37 cellular contexts compared by ENCODE assay signal in genomic region chr12:100499416-100499815, GRCh38. TPM values are rescaled to one million over a fixed set of nuclear protein-coding genes. Genes with fewer than 3 reads are reported as not detected.
"Had no signal": no experiment of that assay in that cellular context is flagged by ENCODE, and none has a peak within 500 bp of the region (broad histone marks: within the 10 kb centered on the region; RNA-seq: fewer than 3 reads in every experiment).

No MANE protein-coding gene starts in this region.

- ATAC-seq: activated CD4-positive, CD25-positive, alpha-beta regulatory T cell treated with anti-CD3 and anti-CD28 coated beads, Interleukin-2, amount 50 U/mL, for 24 hours; activated CD8-positive, alpha-beta memory T cell treated with anti-CD3 and anti-CD28 coated beads, Interleukin-2, amount 10 ng/mL, durations not matched to agents 7 days and 5 days; activated CD8-positive, alpha-beta T cell treated with anti-CD3 and anti-CD28 coated beads, Interleukin-2, amount 10 ng/mL, durations not matched to agents 7 days and 5 days; activated naive CD8-positive, alpha-beta T cell treated with anti-CD3 and anti-CD28 coated beads, Interleukin-2, amount 50 U/mL, for 24 hours; body of pancreas; effector memory CD8-positive, alpha-beta T cell; gastroesophageal sphincter; T-helper 17 cell had no signal

- H3K36me3 Mint-ChIP-seq: activated CD4-positive, alpha-beta memory T cell treated with anti-CD3 and anti-CD28 coated beads for 36 hours; activated CD8-positive, alpha-beta memory T cell treated with anti-CD3 and anti-CD28 coated beads, Interleukin-2, amount 10 ng/mL, durations not matched to agents 7 days and 5 days; activated naive CD4-positive, alpha-beta T cell treated with anti-CD3 and anti-CD28 coated beads, Interleukin-2, amount 50 U/mL, for 24 hours; activated naive CD8-positive, alpha-beta T cell treated with anti-CD3 and anti-CD28 coated beads for 36 hours had no signal

- H3K4me1 Mint-ChIP-seq: activated B cell treated with CpG ODN at 0.5 μM for 24 hours; activated CD4-positive, alpha-beta T cell treated with anti-CD3 and anti-CD28 coated beads, Interleukin-2, amount 10 ng/mL, durations not matched to agents 24 days and 14 days; activated CD8-positive, alpha-beta memory T cell treated with anti-CD3 and anti-CD28 coated beads, Interleukin-2, amount 10 ng/mL, durations not matched to agents 7 days and 5 days; activated naive CD4-positive, alpha-beta T cell treated with anti-CD3 and anti-CD28 coated beads, Interleukin-2, amount 50 U/mL, for 24 hours; activated naive CD8-positive, alpha-beta T cell treated with anti-CD3 and anti-CD28 coated beads for 36 hours; activated naive CD8-positive, alpha-beta T cell treated with anti-CD3 and anti-CD28 coated beads, Interleukin-2, amount 50 U/mL, for 24 hours; T-helper 17 cell had no signal

- H3K27ac Mint-ChIP-seq: activated B cell treated with CpG ODN at 0.5 μM for 24 hours; activated CD4-positive, alpha-beta memory T cell treated with anti-CD3 and anti-CD28 coated beads for 36 hours; activated CD4-positive, alpha-beta T cell treated with anti-CD3 and anti-CD28 coated beads, Interleukin-2, amount 10 ng/mL, durations not matched to agents 24 days and 14 days; activated CD8-positive, alpha-beta memory T cell treated with anti-CD3 and anti-CD28 coated beads, Interleukin-2, amount 10 ng/mL, durations not matched to agents 7 days and 5 days; activated CD8-positive, alpha-beta T cell treated with anti-CD3 and anti-CD28 coated beads, Interleukin-2, amount 10 ng/mL, durations not matched to agents 7 days and 5 days; activated naive CD4-positive, alpha-beta T cell treated with anti-CD3 and anti-CD28 coated beads for 36 hours; activated naive CD4-positive, alpha-beta T cell treated with anti-CD3 and anti-CD28 coated beads, Interleukin-2, amount 50 U/mL, for 24 hours; activated naive CD8-positive, alpha-beta T cell treated with anti-CD3 and anti-CD28 coated beads for 36 hours; activated naive CD8-positive, alpha-beta T cell treated with anti-CD3 and anti-CD28 coated beads, Interleukin-2, amount 50 U/mL, for 24 hours; activated T-helper 1 cell treated with anti-CD3 and anti-CD28 coated beads, Interleukin-12 subunit alpha, Interleukin-12 subunit beta, Interleukin-2, Interleukin-4 antibody, amounts not matched to agents 30 ng/mL and 10 ng/mL and 1 ng/mL, durations not matched to agents 14 hours and 24 hours and 36 hours; activated T-helper 2 cell treated with anti-CD3 and anti-CD28 coated beads, Interferon-gamma antibody, Interleukin-2, Interleukin-4, amounts not matched to agents 10 μg/mL and 5 μg/mL and 100 μg/mL, durations not matched to agents 14 hours and 24 hours and 36 hours; effector memory CD8-positive, alpha-beta T cell; T-helper 17 cell; T-helper 2 cell treated with Interferon-gamma antibody and Interleukin-4, amounts not matched to agents 5 μg/mL and 100 μg/mL, for 36 hours had no signal

- H3K36me3 ChIP-seq: adrenal gland, esophagus squamous epithelium, gastroesophageal sphincter, WERI-Rb-1 had no signal

- H3K27ac ChIP-seq: body of pancreas, epithelial cell of prostate, esophagus squamous epithelium, gastroesophageal sphincter, WERI-Rb-1 had no signal

- H3K4me3 Mint-ChIP-seq: activated B cell treated with CpG ODN at 0.5 μM for 24 hours; activated CD4-positive, alpha-beta memory T cell treated with anti-CD3 and anti-CD28 coated beads for 36 hours; activated CD4-positive, alpha-beta T cell treated with anti-CD3 and anti-CD28 coated beads, Interleukin-2, amount 10 ng/mL, durations not matched to agents 24 days and 14 days; activated CD8-positive, alpha-beta memory T cell treated with anti-CD3 and anti-CD28 coated beads, Interleukin-2, amount 10 ng/mL, durations not matched to agents 7 days and 5 days; activated CD8-positive, alpha-beta T cell treated with anti-CD3 and anti-CD28 coated beads, Interleukin-2, amount 10 ng/mL, durations not matched to agents 7 days and 5 days; activated naive CD4-positive, alpha-beta T cell treated with anti-CD3 and anti-CD28 coated beads for 36 hours; activated naive CD4-positive, alpha-beta T cell treated with anti-CD3 and anti-CD28 coated beads, Interleukin-2, amount 50 U/mL, for 24 hours; activated naive CD8-positive, alpha-beta T cell treated with anti-CD3 and anti-CD28 coated beads for 36 hours; activated naive CD8-positive, alpha-beta T cell treated with anti-CD3 and anti-CD28 coated beads, Interleukin-2, amount 50 U/mL, for 24 hours; activated T-helper 1 cell treated with anti-CD3 and anti-CD28 coated beads, Interleukin-12 subunit alpha, Interleukin-12 subunit beta, Interleukin-2, Interleukin-4 antibody, amounts not matched to agents 30 ng/mL and 10 ng/mL and 1 ng/mL, durations not matched to agents 14 hours and 24 hours and 36 hours; effector memory CD8-positive, alpha-beta T cell; T-helper 17 cell; T-helper 2 cell treated with Interferon-gamma antibody and Interleukin-4, amounts not matched to agents 5 μg/mL and 100 μg/mL, for 36 hours had no signal

- H3K27me3 Mint-ChIP-seq: activated B cell treated with CpG ODN at 0.5 μM for 24 hours; activated CD4-positive, alpha-beta memory T cell treated with anti-CD3 and anti-CD28 coated beads for 36 hours; activated CD4-positive, alpha-beta T cell treated with anti-CD3 and anti-CD28 coated beads, Interleukin-2, amount 10 ng/mL, durations not matched to agents 24 days and 14 days; activated CD8-positive, alpha-beta memory T cell treated with anti-CD3 and anti-CD28 coated beads, Interleukin-2, amount 10 ng/mL, durations not matched to agents 7 days and 5 days; activated naive CD4-positive, alpha-beta T cell treated with anti-CD3 and anti-CD28 coated beads, Interleukin-2, amount 50 U/mL, for 24 hours; activated naive CD8-positive, alpha-beta T cell treated with anti-CD3 and anti-CD28 coated beads, Interleukin-2, amount 50 U/mL, for 24 hours had no signal

- DNase-seq: activated B cell treated with CpG ODN at 0.5 μM for 24 hours; activated CD4-positive, alpha-beta memory T cell treated with anti-CD3 and anti-CD28 coated beads for 36 hours; activated CD4-positive, alpha-beta T cell treated with anti-CD3 and anti-CD28 coated beads, Interleukin-2, amount 10 ng/mL, durations not matched to agents 24 days and 14 days; activated CD8-positive, alpha-beta memory T cell treated with anti-CD3 and anti-CD28 coated beads, Interleukin-2, amount 10 ng/mL, durations not matched to agents 7 days and 5 days; activated CD8-positive, alpha-beta memory T cell treated with anti-CD3 and anti-CD28 coated beads, Interleukin-2, amount 50 U/mL, for 4 hours; activated CD8-positive, alpha-beta T cell treated with anti-CD3 and anti-CD28 coated beads, Interleukin-2, amount 10 ng/mL, durations not matched to agents 7 days and 5 days; activated effector memory CD4-positive, alpha-beta T cell treated with anti-CD3 and anti-CD28 coated beads, Interleukin-2, amount 50 U/mL, for 16 hours; activated naive CD4-positive, alpha-beta T cell treated with anti-CD3 and anti-CD28 coated beads for 36 hours; activated naive CD8-positive, alpha-beta T cell treated with anti-CD3 and anti-CD28 coated beads for 36 hours; activated naive CD8-positive, alpha-beta T cell treated with anti-CD3 and anti-CD28 coated beads, Interleukin-2, amount 50 U/mL, for 24 hours; activated T-cell treated with anti-CD3 and anti-CD28 coated beads, Interleukin-2, amount 50 U/mL, for 1 hour; activated T-cell treated with anti-CD3 and anti-CD28 coated beads, Interleukin-2, amount 50 U/mL, for 48 hours; adrenal gland; amygdala; aorta; body of pancreas; caudate nucleus; cortex of kidney; dermis blood vessel endothelial cell; effector CD4-positive, alpha-beta T cell; effector memory CD8-positive, alpha-beta T cell; esophagus squamous epithelium; T-helper 1 cell; T-helper 17 cell; T1000; WERI-Rb-1 had no signal

- H3K9me3 Mint-ChIP-seq: activated B cell treated with CpG ODN at 0.5 μM for 24 hours; activated CD4-positive, alpha-beta memory T cell treated with anti-CD3 and anti-CD28 coated beads for 36 hours; activated CD4-positive, alpha-beta T cell treated with anti-CD3 and anti-CD28 coated beads, Interleukin-2, amount 10 ng/mL, durations not matched to agents 24 days and 14 days; activated naive CD4-positive, alpha-beta T cell treated with anti-CD3 and anti-CD28 coated beads for 36 hours; activated naive CD4-positive, alpha-beta T cell treated with anti-CD3 and anti-CD28 coated beads, Interleukin-2, amount 50 U/mL, for 24 hours; activated naive CD8-positive, alpha-beta T cell treated with anti-CD3 and anti-CD28 coated beads for 36 hours; activated naive CD8-positive, alpha-beta T cell treated with anti-CD3 and anti-CD28 coated beads, Interleukin-2, amount 50 U/mL, for 24 hours; activated T-helper 1 cell treated with anti-CD3 and anti-CD28 coated beads, Interleukin-12 subunit alpha, Interleukin-12 subunit beta, Interleukin-2, Interleukin-4 antibody, amounts not matched to agents 30 ng/mL and 10 ng/mL and 1 ng/mL, durations not matched to agents 14 hours and 24 hours and 36 hours; activated T-helper 2 cell treated with anti-CD3 and anti-CD28 coated beads, Interferon-gamma antibody, Interleukin-2, Interleukin-4, amounts not matched to agents 10 μg/mL and 5 μg/mL and 100 μg/mL, durations not matched to agents 14 hours and 24 hours and 36 hours; T-helper 2 cell treated with Interferon-gamma antibody and Interleukin-4, amounts not matched to agents 5 μg/mL and 100 μg/mL, for 36 hours had no signal

- H3K4me1 ChIP-seq: esophagus squamous epithelium, gastroesophageal sphincter had no signal

- H3K9me3 ChIP-seq: adrenal gland, body of pancreas, esophagus squamous epithelium, gastroesophageal sphincter had no signal

- H3K27me3 ChIP-seq: adrenal gland, body of pancreas, esophagus squamous epithelium, gastroesophageal sphincter had no signal

- H3K4me3 ChIP-seq: adrenal gland, body of pancreas, esophagus squamous epithelium, gastroesophageal sphincter had no signal

RNA-seq across cellular contexts. Expression of gene NR1H4, which starts 25.8 kb away (rescaled TPM):
- total RNA-seq: activated B cell treated with CpG ODN at 0.5 μM for 24 hours; activated CD4-positive, alpha-beta memory T cell treated with anti-CD3 and anti-CD28 coated beads for 36 hours; activated CD4-positive, alpha-beta T cell treated with anti-CD3 and anti-CD28 coated beads, Interleukin-2, amount 10 ng/mL, durations not matched to agents 24 days and 14 days; activated CD8-positive, alpha-beta memory T cell treated with anti-CD3 and anti-CD28 coated beads for 36 hours; activated CD8-positive, alpha-beta memory T cell treated with anti-CD3 and anti-CD28 coated beads, Interleukin-2, amount 10 ng/mL, durations not matched to agents 7 days and 5 days; activated CD8-positive, alpha-beta T cell treated with anti-CD3 and anti-CD28 coated beads, Interleukin-2, amount 10 ng/mL, durations not matched to agents 7 days and 5 days; activated naive CD4-positive, alpha-beta T cell treated with anti-CD3 and anti-CD28 coated beads for 36 hours; activated naive CD8-positive, alpha-beta T cell treated with anti-CD3 and anti-CD28 coated beads for 36 hours; activated T-helper 1 cell treated with anti-CD3 and anti-CD28 coated beads, Interleukin-12 subunit alpha, Interleukin-12 subunit beta, Interleukin-2, Interleukin-4 antibody, amounts not matched to agents 30 ng/mL and 10 ng/mL and 1 ng/mL, durations not matched to agents 14 hours and 24 hours and 36 hours; activated T-helper 2 cell treated with anti-CD3 and anti-CD28 coated beads, Interferon-gamma antibody, Interleukin-2, Interleukin-4, amounts not matched to agents 10 μg/mL and 5 μg/mL and 100 μg/mL, durations not matched to agents 14 hours and 24 hours and 36 hours; aorta; chondrocyte; esophagus squamous epithelium; fibroblast of lung; gastroesophageal sphincter; glomerular endothelial cell; T-helper 17 cell had no signal
- polyA plus RNA-seq: fibroblast of lung had no signal
